26 cellular contexts compared by ENCODE assay signal in genomic region chr13:110129076-110129475, GRCh38.
DNase-seq lines count a peak whose midpoint lies in the region; ATAC-seq and TF ChIP-seq lines count a peak whose summit lies in the region.
"Had no signal": no experiment of that assay in that cellular context is flagged by ENCODE, and none has a peak within 500 bp of the region (broad histone marks: within the 10 kb centered on the region; RNA-seq: fewer than 3 reads in every experiment).

No MANE protein-coding gene starts in this region.

- no peak overlapping the region for H3K4me3 Mint-ChIP-seq in endothelial cell (ENCODE audit: unreplicated experiment)
- no peak overlapping the region for H3K4me3 Mint-ChIP-seq in activated T-helper 17 cell treated with anti-CD3 and anti-CD28 coated beads, Interleukin-2, amount 50 U/mL, for 72 hours
- H3K4me3 Mint-ChIP-seq: activated naive CD8-positive, alpha-beta T cell treated with anti-CD3 and anti-CD28 coated beads, Interleukin-2, amount 50 U/mL, for 24 hours; central memory CD8-positive, alpha-beta T cell; dendritic cell treated with granulocyte-macrophage colony-stimulating factor and Interleukin-4, amounts not matched to agents 40 ng/mL and 50 ng/mL, for 4 days; endodermal cell; nephron progenitor cell had no signal

- H3K27ac ChIP-seq in gastrocnemius medialis = peak overlapping the region; percentile 83 to 95 (median 88)
- H3K27ac ChIP-seq: right lobe of liver, uterus had no signal

- in situ Hi-C loops in gastrocnemius medialis (cut with MboI; ENCODE audit: low sequenced_read_pairs in 4 of 4) = no loop called here

- H3K4me3 ChIP-seq in gastrocnemius medialis = peak overlapping the region in 2 of 4 donors; percentile 14 to 26
- H3K4me3 ChIP-seq: right lobe of liver, thyroid gland, uterus had no signal

- H3K4me1 ChIP-seq in gastrocnemius medialis = peaks cover 38 to 39% of the 10 kb centered on the region in 2 donors
- H3K4me1 ChIP-seq: right lobe of liver, uterus had no signal

- H3K9me3 ChIP-seq in gastrocnemius medialis = no peaks in the 10 kb centered on the region
- H3K9me3 ChIP-seq: right lobe of liver, thyroid gland, uterus had no signal

- DNase-seq in DMS153 (lab: John Stamatoyannopoulos, UW) (peak; percentile 64), NCI-H345 treated with DMSO at 0.1 percent for 48 hours (lab: John Stamatoyannopoulos, UW; ENCODE audit: unreplicated experiment) (peak; percentile 35), endothelial cell (ENCODE audit: low spot score) (peak; percentile 2), gastrocnemius medialis (peak in 1 of 2 donors; percentile 46), NCI-H748 treated with DMSO at 0.1 percent for 48 hours (lab: John Stamatoyannopoulos, UW) (no peak), HCEC 1CT (no peak)
- DNase-seq: activated CD4-positive, alpha-beta T cell treated with anti-CD3 and anti-CD28 coated beads, Interleukin-2, amount 50 U/mL, for 48 hours; activated CD4-positive, CD25-positive, alpha-beta regulatory T cell treated with anti-CD3 and anti-CD28 coated beads, Interleukin-2, amount 50 U/mL, for 72 hours; activated naive CD4-positive, alpha-beta T cell; activated naive CD8-positive, alpha-beta T cell treated with anti-CD3 and anti-CD28 coated beads, Interleukin-2, amount 50 U/mL, for 24 hours; activated T-cell treated with anti-CD3 and anti-CD28 coated beads, Interleukin-2, amount 50 U/mL, for 48 hours; DMS79; endodermal cell; GOT3; HFFc6; NCI-H1694; NCI-H524; nephron progenitor cell; NK-92 treated with Interleukin-12 subunit alpha and Interleukin-12 subunit beta, amount 100 ng/mL, for 24 hours; right lobe of liver; stimulated activated CD4-positive, alpha-beta T cell treated with anti-CD3 and anti-CD28 coated beads, Interleukin-4, amount 100 ng/mL, for 1 hour; thyroid gland; uterus had no signal

- ATAC-seq in gastrocnemius medialis = no peak
- ATAC-seq in activated T-helper 17 cell treated with anti-CD3 and anti-CD28 coated beads, Interleukin-2, amount 50 U/mL, for 72 hours (replicated peaks) = no peak
- ATAC-seq: activated naive CD8-positive, alpha-beta T cell treated with anti-CD3 and anti-CD28 coated beads, Interleukin-2, amount 50 U/mL, for 24 hours; right lobe of liver had no signal

- peaks cover 5% of the 10 kb centered on the region for H3K36me3 Mint-ChIP-seq in endothelial cell (ENCODE audit: low read depth, unreplicated experiment)
- no peaks in the 10 kb centered on the region for H3K36me3 Mint-ChIP-seq in activated T-helper 17 cell treated with anti-CD3 and anti-CD28 coated beads, Interleukin-2, amount 50 U/mL, for 72 hours (ENCODE audit: low read depth)

- peaks cover 66% of the 10 kb centered on the region for H3K4me1 Mint-ChIP-seq in endothelial cell (ENCODE audit: unreplicated experiment)
- no peaks in the 10 kb centered on the region for H3K4me1 Mint-ChIP-seq in activated T-helper 17 cell treated with anti-CD3 and anti-CD28 coated beads, Interleukin-2, amount 50 U/mL, for 72 hours
- H3K4me1 Mint-ChIP-seq: activated naive CD8-positive, alpha-beta T cell treated with anti-CD3 and anti-CD28 coated beads, Interleukin-2, amount 50 U/mL, for 24 hours; central memory CD8-positive, alpha-beta T cell had no signal

- TF ChIP-seq POLR2A in gastrocnemius medialis (IDR thresholded peaks at IDR 0.05) = peak in 1 of 2 donors; percentile 17

- H3K27me3 Mint-ChIP-seq in endothelial cell (ENCODE audit: unreplicated experiment) = peaks cover 4% of the 10 kb centered on the region
- peaks cover 41% of the 10 kb centered on the region for H3K27me3 Mint-ChIP-seq in activated T-helper 17 cell treated with anti-CD3 and anti-CD28 coated beads, Interleukin-2, amount 50 U/mL, for 72 hours

- H3K27ac Mint-ChIP-seq in endothelial cell (ENCODE audit: unreplicated experiment) = no peak overlapping the region
- no peak overlapping the region for H3K27ac Mint-ChIP-seq in activated T-helper 17 cell treated with anti-CD3 and anti-CD28 coated beads, Interleukin-2, amount 50 U/mL, for 72 hours
- H3K27ac Mint-ChIP-seq: activated naive CD8-positive, alpha-beta T cell treated with anti-CD3 and anti-CD28 coated beads, Interleukin-2, amount 50 U/mL, for 24 hours; dendritic cell treated with granulocyte-macrophage colony-stimulating factor and Interleukin-4, amounts not matched to agents 40 ng/mL and 50 ng/mL, for 4 days; endodermal cell; nephron progenitor cell had no signal

- intact Hi-C loops in gastrocnemius medialis (cut with DNase I; ENCODE audit: low total_unique reads) = no loop called here

- H3K9me3 Mint-ChIP-seq in endothelial cell (ENCODE audit: unreplicated experiment) = no peaks in the 10 kb centered on the region
- no peaks in the 10 kb centered on the region for H3K9me3 Mint-ChIP-seq in activated T-helper 17 cell treated with anti-CD3 and anti-CD28 coated beads, Interleukin-2, amount 50 U/mL, for 72 hours
- H3K9me3 Mint-ChIP-seq: activated naive CD8-positive, alpha-beta T cell treated with anti-CD3 and anti-CD28 coated beads, Interleukin-2, amount 50 U/mL, for 24 hours; central memory CD8-positive, alpha-beta T cell; dendritic cell treated with granulocyte-macrophage colony-stimulating factor and Interleukin-4, amounts not matched to agents 40 ng/mL and 50 ng/mL, for 4 days; endodermal cell had no signal

- H3K27me3 ChIP-seq in gastrocnemius medialis = no peaks in the 10 kb centered on the region
- H3K27me3 ChIP-seq: right lobe of liver, thyroid gland, uterus had no signal

- no peaks in the 10 kb centered on the region for H3K36me3 ChIP-seq in gastrocnemius medialis
- H3K36me3 ChIP-seq: right lobe of liver, thyroid gland, uterus had no signal

- TF ChIP-seq CTCF in endothelial cell (IDR thresholded peaks at IDR 0.05; ENCODE audit: unreplicated experiment) (no peak), gastrocnemius medialis (IDR thresholded peaks at IDR 0.05 in 4 of 5, conservative IDR thresholded peaks at IDR 0.05 in 1 of 5) (no peak)

Comparison
In these comparisons a context has a peak if more than half of its experiments do, and no peak if none do; other contexts are left out.
1. DNase-seq: peak in DMS153 (single experiment), NCI-H345 treated with DMSO at 0.1 percent for 48 hours (single experiment) and endothelial cell (single experiment); none in NCI-H748 treated with DMSO at 0.1 percent for 48 hours (single experiment) and HCEC 1CT (single experiment).